1 cellular context compared by ENCODE assay signal in the genomic region with DNA sequence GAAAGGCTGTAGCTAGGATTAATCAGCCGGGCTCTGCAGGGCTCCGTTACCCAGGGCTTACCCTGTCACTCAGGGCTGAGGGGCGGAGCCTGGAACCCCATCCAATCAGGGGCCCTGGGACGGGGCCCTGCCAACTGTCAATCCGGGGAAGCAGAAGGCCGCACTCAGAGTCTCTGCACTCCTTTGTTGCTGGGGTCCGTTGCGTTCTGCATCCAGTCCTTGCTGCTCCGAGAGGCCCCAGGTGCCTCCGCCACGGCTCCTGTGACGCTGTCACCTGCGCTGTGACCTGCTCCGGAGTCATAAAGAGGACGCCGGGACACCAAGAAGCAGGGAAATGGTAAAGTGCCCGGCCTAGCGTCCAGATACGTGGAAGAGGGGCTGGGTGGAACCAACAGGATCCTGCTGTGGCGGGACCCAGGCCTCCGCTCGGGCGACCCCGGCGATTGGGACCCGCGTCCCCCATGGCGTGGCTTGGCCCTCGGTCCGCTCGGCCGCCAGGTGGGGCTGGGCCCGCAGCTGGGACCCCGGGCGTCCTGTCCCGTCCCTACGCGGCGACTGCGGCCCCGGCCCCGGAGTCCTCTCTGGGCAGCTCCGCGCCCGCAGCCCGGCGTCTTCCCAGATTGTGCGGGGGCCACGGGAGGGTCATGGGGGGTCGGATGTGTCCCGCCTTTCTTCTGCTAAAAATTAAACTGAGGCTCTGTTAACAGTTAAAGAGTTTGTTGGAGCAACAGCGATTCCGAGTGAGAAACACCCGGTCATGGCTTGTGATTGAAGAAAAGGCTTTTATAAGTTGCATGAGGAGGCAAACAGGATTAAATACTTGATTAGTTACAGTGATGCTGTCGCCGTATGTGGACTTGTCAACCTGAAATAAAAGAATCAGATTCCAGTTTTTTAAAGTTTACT.
TF ChIP-seq lines count a peak whose summit lies in the region.

A gene (plus strand): TSS at position 133 of the 906 bp plus-strand sequence. CDS start 7,431 bp downstream, outside the sequence.

TF ChIP-seq in HepG2, 621 proteins besides CTCF, POLR2A, EP300 and RAD21 (continued from another document and continues in another):
- TF ChIP-seq, protein P1, sequence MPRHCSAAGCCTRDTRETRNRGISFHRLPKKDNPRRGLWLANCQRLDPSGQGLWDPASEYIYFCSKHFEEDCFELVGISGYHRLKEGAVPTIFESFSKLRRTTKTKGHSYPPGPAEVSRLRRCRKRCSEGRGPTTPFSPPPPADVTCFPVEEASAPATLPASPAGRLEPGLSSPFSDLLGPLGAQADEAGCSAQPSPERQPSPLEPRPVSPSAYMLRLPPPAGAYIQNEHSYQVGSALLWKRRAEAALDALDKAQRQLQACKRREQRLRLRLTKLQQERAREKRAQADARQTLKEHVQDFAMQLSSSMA (CRISPR knock-in tag; IDR thresholded peaks at IDR 0.05), result peak; percentile 53; the same call in 1 of the 2 replicates
- TF ChIP-seq BHLHE40 (IDR thresholded peaks at IDR 0.05; ENCODE audit: low read length), result no peak
- no peak for TF ChIP-seq ZNF354B (CRISPR knock-in tag; IDR thresholded peaks at IDR 0.05)
- TF ChIP-seq ASH2L (IDR thresholded peaks at IDR 0.05; ENCODE audit: insufficient read length, low read depth, low read length), result peak; percentile 28
- no peak for TF ChIP-seq EEA1 (CRISPR knock-in tag; IDR thresholded peaks at IDR 0.05; ENCODE audit: borderline replicate concordance)
- TF ChIP-seq, protein P2, sequence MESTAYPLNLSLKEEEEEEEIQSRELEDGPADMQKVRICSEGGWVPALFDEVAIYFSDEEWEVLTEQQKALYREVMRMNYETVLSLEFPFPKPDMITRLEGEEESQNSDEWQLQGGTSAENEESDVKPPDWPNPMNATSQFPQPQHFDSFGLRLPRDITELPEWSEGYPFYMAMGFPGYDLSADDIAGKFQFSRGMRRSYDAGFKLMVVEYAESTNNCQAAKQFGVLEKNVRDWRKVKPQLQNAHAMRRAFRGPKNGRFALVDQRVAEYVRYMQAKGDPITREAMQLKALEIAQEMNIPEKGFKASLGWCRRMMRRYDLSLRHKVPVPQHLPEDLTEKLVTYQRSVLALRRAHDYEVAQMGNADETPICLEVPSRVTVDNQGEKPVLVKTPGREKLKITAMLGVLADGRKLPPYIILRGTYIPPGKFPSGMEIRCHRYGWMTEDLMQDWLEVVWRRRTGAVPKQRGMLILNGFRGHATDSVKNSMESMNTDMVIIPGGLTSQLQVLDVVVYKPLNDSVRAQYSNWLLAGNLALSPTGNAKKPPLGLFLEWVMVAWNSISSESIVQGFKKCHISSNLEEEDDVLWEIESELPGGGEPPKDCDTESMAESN (CRISPR knock-in tag; conservative IDR thresholded peaks at IDR 0.05), result no peak
- TF ChIP-seq MEIS1 (CRISPR knock-in tag; IDR thresholded peaks at IDR 0.05; ENCODE audit: borderline replicate concordance), result peak; percentile 88
- TF ChIP-seq, protein P3, sequence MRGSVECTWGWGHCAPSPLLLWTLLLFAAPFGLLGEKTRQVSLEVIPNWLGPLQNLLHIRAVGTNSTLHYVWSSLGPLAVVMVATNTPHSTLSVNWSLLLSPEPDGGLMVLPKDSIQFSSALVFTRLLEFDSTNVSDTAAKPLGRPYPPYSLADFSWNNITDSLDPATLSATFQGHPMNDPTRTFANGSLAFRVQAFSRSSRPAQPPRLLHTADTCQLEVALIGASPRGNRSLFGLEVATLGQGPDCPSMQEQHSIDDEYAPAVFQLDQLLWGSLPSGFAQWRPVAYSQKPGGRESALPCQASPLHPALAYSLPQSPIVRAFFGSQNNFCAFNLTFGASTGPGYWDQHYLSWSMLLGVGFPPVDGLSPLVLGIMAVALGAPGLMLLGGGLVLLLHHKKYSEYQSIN (CRISPR knock-in tag; IDR thresholded peaks at IDR 0.05; ENCODE audit: borderline replicate concordance), result no peak
- peak; percentile 8; the same call in 1 of the 2 replicates for TF ChIP-seq ZNF788 (CRISPR knock-in tag; IDR thresholded peaks at IDR 0.05; ENCODE audit: borderline replicate concordance)
- no peak for TF ChIP-seq ZNF569 (CRISPR knock-in tag; IDR thresholded peaks at IDR 0.05; ENCODE audit: borderline replicate concordance)
- TF ChIP-seq, protein P4, sequence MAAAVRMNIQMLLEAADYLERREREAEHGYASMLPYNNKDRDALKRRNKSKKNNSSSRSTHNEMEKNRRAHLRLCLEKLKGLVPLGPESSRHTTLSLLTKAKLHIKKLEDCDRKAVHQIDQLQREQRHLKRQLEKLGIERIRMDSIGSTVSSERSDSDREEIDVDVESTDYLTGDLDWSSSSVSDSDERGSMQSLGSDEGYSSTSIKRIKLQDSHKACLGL (CRISPR knock-in tag; IDR thresholded peaks at IDR 0.05), result no peak
- peak; percentile 25 for TF ChIP-seq TEAD3 (CRISPR knock-in tag; optimal IDR thresholded peaks at IDR 0.05; ENCODE audit: borderline replicate concordance)
- TF ChIP-seq, protein P5, sequence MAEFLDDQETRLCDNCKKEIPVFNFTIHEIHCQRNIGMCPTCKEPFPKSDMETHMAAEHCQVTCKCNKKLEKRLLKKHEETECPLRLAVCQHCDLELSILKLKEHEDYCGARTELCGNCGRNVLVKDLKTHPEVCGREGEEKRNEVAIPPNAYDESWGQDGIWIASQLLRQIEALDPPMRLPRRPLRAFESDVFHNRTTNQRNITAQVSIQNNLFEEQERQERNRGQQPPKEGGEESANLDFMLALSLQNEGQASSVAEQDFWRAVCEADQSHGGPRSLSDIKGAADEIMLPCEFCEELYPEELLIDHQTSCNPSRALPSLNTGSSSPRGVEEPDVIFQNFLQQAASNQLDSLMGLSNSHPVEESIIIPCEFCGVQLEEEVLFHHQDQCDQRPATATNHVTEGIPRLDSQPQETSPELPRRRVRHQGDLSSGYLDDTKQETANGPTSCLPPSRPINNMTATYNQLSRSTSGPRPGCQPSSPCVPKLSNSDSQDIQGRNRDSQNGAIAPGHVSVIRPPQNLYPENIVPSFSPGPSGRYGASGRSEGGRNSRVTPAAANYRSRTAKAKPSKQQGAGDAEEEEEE (CRISPR knock-in tag; IDR thresholded peaks at IDR 0.05; ENCODE audit: borderline replicate concordance), result no peak
- no peak for TF ChIP-seq ZNF776 (CRISPR knock-in tag; IDR thresholded peaks at IDR 0.05)
- no peak for TF ChIP-seq ZNF550 (CRISPR knock-in tag; IDR thresholded peaks at IDR 0.05; ENCODE audit: borderline replicate concordance)
- no peak for TF ChIP-seq ZSCAN29 (CRISPR knock-in tag; conservative IDR thresholded peaks at IDR 0.05)
- TF ChIP-seq, protein P6, sequence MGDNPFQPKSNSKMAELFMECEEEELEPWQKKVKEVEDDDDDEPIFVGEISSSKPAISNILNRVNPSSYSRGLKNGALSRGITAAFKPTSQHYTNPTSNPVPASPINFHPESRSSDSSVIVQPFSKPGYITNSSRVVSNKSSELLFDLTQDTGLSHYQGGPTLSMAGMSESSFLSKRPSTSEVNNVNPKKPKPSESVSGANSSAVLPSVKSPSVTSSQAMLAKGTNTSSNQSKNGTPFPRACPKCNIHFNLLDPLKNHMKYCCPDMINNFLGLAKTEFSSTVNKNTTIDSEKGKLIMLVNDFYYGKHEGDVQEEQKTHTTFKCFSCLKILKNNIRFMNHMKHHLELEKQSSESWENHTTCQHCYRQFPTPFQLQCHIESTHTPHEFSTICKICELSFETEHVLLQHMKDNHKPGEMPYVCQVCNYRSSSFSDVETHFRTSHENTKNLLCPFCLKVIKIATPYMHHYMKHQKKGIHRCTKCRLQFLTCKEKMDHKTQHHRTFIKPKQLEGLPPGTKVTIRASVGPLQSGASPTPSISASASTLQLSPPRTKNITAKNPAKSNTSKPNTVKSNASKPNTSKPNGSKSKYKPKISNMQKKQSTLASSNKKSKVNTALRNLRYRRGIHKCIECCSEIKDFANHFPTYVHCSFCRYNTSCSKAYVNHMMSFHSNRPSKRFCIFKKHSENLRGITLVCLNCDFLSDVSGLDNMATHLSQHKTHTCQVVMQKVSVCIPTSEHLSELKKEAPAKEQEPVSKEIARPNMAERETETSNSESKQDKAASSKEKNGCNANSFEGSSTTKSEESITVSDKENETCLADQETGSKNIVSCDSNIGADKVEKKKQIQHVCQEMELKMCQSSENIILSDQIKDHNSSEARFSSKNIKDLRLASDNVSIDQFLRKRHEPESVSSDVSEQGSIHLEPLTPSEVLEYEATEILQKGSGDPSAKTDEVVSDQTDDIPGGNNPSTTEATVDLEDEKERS (CRISPR knock-in tag; IDR thresholded peaks at IDR 0.05), result no peak
- TF ChIP-seq SAFB2 (CRISPR knock-in tag; IDR thresholded peaks at IDR 0.05; ENCODE audit: borderline replicate concordance, low read depth), result no peak
- TF ChIP-seq RBM39 (IDR thresholded peaks at IDR 0.05; ENCODE audit: low read depth, low read length, poor library complexity, severe bottlenecking), result peak; percentile 50
- no peak; the same call in 1 of the 2 replicates for TF ChIP-seq ZNF709 (CRISPR knock-in tag; IDR thresholded peaks at IDR 0.05)
- TF ChIP-seq ZNF737 (CRISPR knock-in tag; IDR thresholded peaks at IDR 0.05; ENCODE audit: borderline replicate concordance), result no peak
- no peak for TF ChIP-seq ZFP82 (CRISPR knock-in tag; IDR thresholded peaks at IDR 0.05; ENCODE audit: borderline replicate concordance)
- TF ChIP-seq, protein P7, sequence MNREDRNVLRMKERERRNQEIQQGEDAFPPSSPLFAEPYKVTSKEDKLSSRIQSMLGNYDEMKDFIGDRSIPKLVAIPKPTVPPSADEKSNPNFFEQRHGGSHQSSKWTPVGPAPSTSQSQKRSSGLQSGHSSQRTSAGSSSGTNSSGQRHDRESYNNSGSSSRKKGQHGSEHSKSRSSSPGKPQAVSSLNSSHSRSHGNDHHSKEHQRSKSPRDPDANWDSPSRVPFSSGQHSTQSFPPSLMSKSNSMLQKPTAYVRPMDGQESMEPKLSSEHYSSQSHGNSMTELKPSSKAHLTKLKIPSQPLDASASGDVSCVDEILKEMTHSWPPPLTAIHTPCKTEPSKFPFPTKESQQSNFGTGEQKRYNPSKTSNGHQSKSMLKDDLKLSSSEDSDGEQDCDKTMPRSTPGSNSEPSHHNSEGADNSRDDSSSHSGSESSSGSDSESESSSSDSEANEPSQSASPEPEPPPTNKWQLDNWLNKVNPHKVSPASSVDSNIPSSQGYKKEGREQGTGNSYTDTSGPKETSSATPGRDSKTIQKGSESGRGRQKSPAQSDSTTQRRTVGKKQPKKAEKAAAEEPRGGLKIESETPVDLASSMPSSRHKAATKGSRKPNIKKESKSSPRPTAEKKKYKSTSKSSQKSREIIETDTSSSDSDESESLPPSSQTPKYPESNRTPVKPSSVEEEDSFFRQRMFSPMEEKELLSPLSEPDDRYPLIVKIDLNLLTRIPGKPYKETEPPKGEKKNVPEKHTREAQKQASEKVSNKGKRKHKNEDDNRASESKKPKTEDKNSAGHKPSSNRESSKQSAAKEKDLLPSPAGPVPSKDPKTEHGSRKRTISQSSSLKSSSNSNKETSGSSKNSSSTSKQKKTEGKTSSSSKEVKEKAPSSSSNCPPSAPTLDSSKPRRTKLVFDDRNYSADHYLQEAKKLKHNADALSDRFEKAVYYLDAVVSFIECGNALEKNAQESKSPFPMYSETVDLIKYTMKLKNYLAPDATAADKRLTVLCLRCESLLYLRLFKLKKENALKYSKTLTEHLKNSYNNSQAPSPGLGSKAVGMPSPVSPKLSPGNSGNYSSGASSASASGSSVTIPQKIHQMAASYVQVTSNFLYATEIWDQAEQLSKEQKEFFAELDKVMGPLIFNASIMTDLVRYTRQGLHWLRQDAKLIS (CRISPR knock-in tag; IDR thresholded peaks at IDR 0.05), result no peak
- TF ChIP-seq ZFP1 (CRISPR knock-in tag; IDR thresholded peaks at IDR 0.05), result no peak
- no peak for TF ChIP-seq ARHGAP35 (CRISPR knock-in tag; IDR thresholded peaks at IDR 0.05; ENCODE audit: borderline replicate concordance)
- TF ChIP-seq JUND (CRISPR knock-in tag; IDR thresholded peaks at IDR 0.05), result no peak
- TF ChIP-seq, protein P8, sequence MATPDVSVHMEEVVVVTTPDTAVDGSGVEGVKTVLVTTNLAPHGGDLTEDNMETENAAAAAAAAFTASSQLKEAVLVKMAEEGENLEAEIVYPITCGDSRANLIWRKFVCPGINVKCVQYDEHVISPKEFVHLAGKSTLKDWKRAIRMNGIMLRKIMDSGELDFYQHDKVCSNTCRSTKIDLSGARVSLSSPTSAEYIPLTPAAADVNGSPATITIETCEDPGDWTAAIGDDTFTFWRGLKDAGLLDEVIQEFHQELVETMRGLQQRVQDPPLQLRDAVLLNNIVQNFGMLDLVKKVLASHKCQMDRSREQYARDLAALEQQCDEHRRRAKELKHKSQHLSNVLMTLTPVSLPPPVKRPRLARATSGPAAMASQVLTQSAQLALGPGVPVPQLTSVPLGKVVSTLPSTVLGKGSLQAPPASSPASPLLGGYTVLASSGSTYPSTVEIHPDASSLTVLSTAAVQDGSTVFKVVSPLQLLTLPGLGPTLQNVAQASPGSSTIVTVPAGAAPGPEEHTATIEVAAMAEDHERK (CRISPR knock-in tag; IDR thresholded peaks at IDR 0.05; ENCODE audit: low read depth), result no peak
- no peak for TF ChIP-seq ZNF891 (CRISPR knock-in tag; IDR thresholded peaks at IDR 0.05)
- TF ChIP-seq, protein P9, sequence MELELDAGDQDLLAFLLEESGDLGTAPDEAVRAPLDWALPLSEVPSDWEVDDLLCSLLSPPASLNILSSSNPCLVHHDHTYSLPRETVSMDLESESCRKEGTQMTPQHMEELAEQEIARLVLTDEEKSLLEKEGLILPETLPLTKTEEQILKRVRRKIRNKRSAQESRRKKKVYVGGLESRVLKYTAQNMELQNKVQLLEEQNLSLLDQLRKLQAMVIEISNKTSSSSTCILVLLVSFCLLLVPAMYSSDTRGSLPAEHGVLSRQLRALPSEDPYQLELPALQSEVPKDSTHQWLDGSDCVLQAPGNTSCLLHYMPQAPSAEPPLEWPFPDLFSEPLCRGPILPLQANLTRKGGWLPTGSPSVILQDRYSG (CRISPR knock-in tag; IDR thresholded peaks at IDR 0.05), result no peak
- TF ChIP-seq ZNF549 (CRISPR knock-in tag; IDR thresholded peaks at IDR 0.05), result no peak
- TF ChIP-seq ERF (CRISPR knock-in tag; IDR thresholded peaks at IDR 0.05), result no peak
- TF ChIP-seq, protein P10, sequence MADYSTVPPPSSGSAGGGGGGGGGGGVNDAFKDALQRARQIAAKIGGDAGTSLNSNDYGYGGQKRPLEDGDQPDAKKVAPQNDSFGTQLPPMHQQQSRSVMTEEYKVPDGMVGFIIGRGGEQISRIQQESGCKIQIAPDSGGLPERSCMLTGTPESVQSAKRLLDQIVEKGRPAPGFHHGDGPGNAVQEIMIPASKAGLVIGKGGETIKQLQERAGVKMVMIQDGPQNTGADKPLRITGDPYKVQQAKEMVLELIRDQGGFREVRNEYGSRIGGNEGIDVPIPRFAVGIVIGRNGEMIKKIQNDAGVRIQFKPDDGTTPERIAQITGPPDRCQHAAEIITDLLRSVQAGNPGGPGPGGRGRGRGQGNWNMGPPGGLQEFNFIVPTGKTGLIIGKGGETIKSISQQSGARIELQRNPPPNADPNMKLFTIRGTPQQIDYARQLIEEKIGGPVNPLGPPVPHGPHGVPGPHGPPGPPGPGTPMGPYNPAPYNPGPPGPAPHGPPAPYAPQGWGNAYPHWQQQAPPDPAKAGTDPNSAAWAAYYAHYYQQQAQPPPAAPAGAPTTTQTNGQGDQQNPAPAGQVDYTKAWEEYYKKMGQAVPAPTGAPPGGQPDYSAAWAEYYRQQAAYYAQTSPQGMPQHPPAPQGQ (CRISPR knock-in tag; IDR thresholded peaks at IDR 0.05; ENCODE audit: borderline replicate concordance), result no peak
- no peak for TF ChIP-seq ZNF816 (CRISPR knock-in tag; IDR thresholded peaks at IDR 0.05; ENCODE audit: borderline replicate concordance)
- no peak for TF ChIP-seq ZFP41 (CRISPR knock-in tag; IDR thresholded peaks at IDR 0.05; ENCODE audit: borderline replicate concordance)
- no peak for TF ChIP-seq NPAS2 (CRISPR knock-in tag; IDR thresholded peaks at IDR 0.05; ENCODE audit: borderline replicate concordance)
- TF ChIP-seq, protein P11, sequence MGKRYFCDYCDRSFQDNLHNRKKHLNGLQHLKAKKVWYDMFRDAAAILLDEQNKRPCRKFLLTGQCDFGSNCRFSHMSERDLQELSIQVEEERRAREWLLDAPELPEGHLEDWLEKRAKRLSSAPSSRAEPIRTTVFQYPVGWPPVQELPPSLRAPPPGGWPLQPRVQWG (CRISPR knock-in tag; IDR thresholded peaks at IDR 0.05; ENCODE audit: borderline replicate concordance, low read depth), result no peak
- no peak for TF ChIP-seq SNRNP70 (IDR thresholded peaks at IDR 0.05; ENCODE audit: low read depth, low read length)
- TF ChIP-seq NFE2L2 (IDR thresholded peaks at IDR 0.05; ENCODE audit: low read length), result no peak
